23 cellular contexts compared by ENCODE assay signal in the genomic region with DNA sequence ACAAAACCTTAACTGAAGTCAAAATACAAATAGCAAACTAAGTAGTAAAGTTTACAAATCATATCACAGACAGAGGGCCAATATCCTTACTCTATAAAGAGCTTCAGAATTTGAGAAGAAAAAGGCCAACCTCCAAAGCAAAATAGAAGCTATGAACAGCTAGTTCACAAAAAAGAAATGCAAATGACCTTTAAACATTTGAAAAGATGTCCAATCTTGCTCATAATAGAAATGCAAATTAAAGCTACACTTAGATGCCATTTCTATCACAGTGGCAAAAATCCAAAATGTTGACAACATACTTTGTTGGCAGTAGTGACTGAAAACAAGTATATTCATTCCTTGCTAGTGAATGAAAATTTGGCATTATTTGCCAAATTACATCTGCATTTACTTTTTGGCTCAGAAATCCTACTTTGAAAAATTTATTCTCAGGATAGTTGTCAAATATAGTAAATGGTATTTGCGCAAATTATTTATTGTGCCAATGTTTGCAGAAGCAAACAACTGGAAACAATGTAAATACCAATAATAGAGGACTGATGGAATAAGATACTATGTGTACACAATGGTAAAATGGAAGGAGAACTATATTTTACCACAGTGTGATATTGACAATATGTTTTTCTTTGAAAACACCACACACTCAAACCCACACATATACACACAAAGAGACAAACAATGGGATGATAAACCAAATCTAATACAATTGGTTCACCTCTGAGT. TPM values are rescaled to one million over a fixed set of nuclear protein-coding genes. Genes with fewer than 3 reads are reported as not detected.
A peak's percentile ranks its signal among the peaks of the same experiment; 100 is the strongest.
DNase-seq lines count a peak whose midpoint lies in the region; ATAC-seq and TF ChIP-seq lines count a peak whose summit lies in the region.
"Had no signal": no experiment of that assay in that cellular context is flagged by ENCODE, and none has a peak within 500 bp of the region (broad histone marks: within the 10 kb centered on the region; RNA-seq: fewer than 3 reads in every experiment).

No MANE protein-coding gene starts in this region.

- ATAC-seq in stimulated activated naive CD8-positive, alpha-beta T cell treated with anti-CD3 and anti-CD28 coated beads, Interleukin-15, amount 100 ng/mL, for 72 hours: no peak

- H3K36me3 ChIP-seq in iPS-20b (ENCODE audit: insufficient read depth, low read depth, low read length): peaks cover 62% of the 10 kb centered on the region

- no peaks in the 10 kb centered on the region for H3K27me3 ChIP-seq in iPS-20b (ENCODE audit: insufficient read depth, low read length)
- H3K27me3 ChIP-seq: brain microvascular endothelial cell, esophagus muscularis mucosa, sigmoid colon, upper lobe of left lung had no signal

- H3K4me1 ChIP-seq in iPS-20b (ENCODE audit: insufficient read depth, low read length): peaks cover 6% of the 10 kb centered on the region; the same call in 1 of the 2 replicates
- H3K4me1 ChIP-seq: sigmoid colon had no signal

- no peaks in the 10 kb centered on the region for H3K27me3 Mint-ChIP-seq in activated CD4-positive, alpha-beta memory T cell treated with anti-CD3 and anti-CD28 coated beads for 36 hours
- no peaks in the 10 kb centered on the region for H3K27me3 Mint-ChIP-seq in activated CD4-positive, alpha-beta memory T cell treated with anti-CD3 and anti-CD28 coated beads, Interleukin-2, amount 10 ng/mL, durations not matched to agents 7 days and 5 days
- H3K27me3 Mint-ChIP-seq in stimulated activated naive CD8-positive, alpha-beta T cell treated with anti-CD3 and anti-CD28 coated beads, Interleukin-15, amount 100 ng/mL, for 72 hours: no peaks in the 10 kb centered on the region
- no peaks in the 10 kb centered on the region for H3K27me3 Mint-ChIP-seq in type B pancreatic cell
- H3K27me3 Mint-ChIP-seq: IgD-negative memory B cell had no signal

- TF ChIP-seq CTCF in type B pancreatic cell (conservative IDR thresholded peaks at IDR 0.05): no peak
- TF ChIP-seq CTCF in coronary artery (IDR thresholded peaks at IDR 0.05): no peak

- POLR2A ChIA-PET in activated CD4-positive, alpha-beta memory T cell treated with anti-CD3 and anti-CD28 coated beads for 36 hours (lab: Charles Lee): no interaction called here
- POLR2A ChIA-PET in activated CD4-positive, alpha-beta memory T cell treated with anti-CD3 and anti-CD28 coated beads, Interleukin-2, amount 10 ng/mL, durations not matched to agents 7 days and 5 days (lab: Charles Lee): interaction anchor here (1.2 kb wide), 1 partner anchor 9 kb away, joined by 4 read pairs; the partner anchor contains the start of gene TMEM106B

- peak overlapping the region; percentile 57 for H3K27ac Mint-ChIP-seq in activated CD4-positive, alpha-beta memory T cell treated with anti-CD3 and anti-CD28 coated beads for 36 hours
- H3K27ac Mint-ChIP-seq in activated CD4-positive, alpha-beta memory T cell treated with anti-CD3 and anti-CD28 coated beads, Interleukin-2, amount 10 ng/mL, durations not matched to agents 7 days and 5 days: no peak overlapping the region
- H3K27ac Mint-ChIP-seq in stimulated activated naive CD8-positive, alpha-beta T cell treated with anti-CD3 and anti-CD28 coated beads, Interleukin-15, amount 100 ng/mL, for 72 hours: no peak overlapping the region
- H3K27ac Mint-ChIP-seq in type B pancreatic cell: no peak overlapping the region

- peaks cover 5% of the 10 kb centered on the region for H3K9me3 Mint-ChIP-seq in activated CD4-positive, alpha-beta memory T cell treated with anti-CD3 and anti-CD28 coated beads for 36 hours
- H3K9me3 Mint-ChIP-seq in activated CD4-positive, alpha-beta memory T cell treated with anti-CD3 and anti-CD28 coated beads, Interleukin-2, amount 10 ng/mL, durations not matched to agents 7 days and 5 days: peaks cover 12% of the 10 kb centered on the region
- peaks cover 2% of the 10 kb centered on the region in 2 donors for H3K9me3 Mint-ChIP-seq in stimulated activated naive CD8-positive, alpha-beta T cell treated with anti-CD3 and anti-CD28 coated beads, Interleukin-15, amount 100 ng/mL, for 72 hours
- no peaks in the 10 kb centered on the region for H3K9me3 Mint-ChIP-seq in type B pancreatic cell
- H3K9me3 Mint-ChIP-seq: IgD-negative memory B cell had no signal

- CTCF ChIA-PET in activated CD4-positive, alpha-beta memory T cell treated with anti-CD3 and anti-CD28 coated beads for 36 hours (lab: Charles Lee): no interaction called here
- CTCF ChIA-PET in activated CD4-positive, alpha-beta memory T cell treated with anti-CD3 and anti-CD28 coated beads, Interleukin-2, amount 10 ng/mL, durations not matched to agents 7 days and 5 days (lab: Charles Lee): no interaction called here

- H3K9ac ChIP-seq in iPS-20b (ENCODE audit: low read depth, low read length): no peak overlapping the region

- H3K4me1 Mint-ChIP-seq in activated CD4-positive, alpha-beta memory T cell treated with anti-CD3 and anti-CD28 coated beads for 36 hours (ENCODE audit: low read depth): peaks cover 41% of the 10 kb centered on the region
- H3K4me1 Mint-ChIP-seq in activated CD4-positive, alpha-beta memory T cell treated with anti-CD3 and anti-CD28 coated beads, Interleukin-2, amount 10 ng/mL, durations not matched to agents 7 days and 5 days: peaks cover 41% of the 10 kb centered on the region
- H3K4me1 Mint-ChIP-seq in stimulated activated naive CD8-positive, alpha-beta T cell treated with anti-CD3 and anti-CD28 coated beads, Interleukin-15, amount 100 ng/mL, for 72 hours: peaks cover 48% of the 10 kb centered on the region
- no peaks in the 10 kb centered on the region for H3K4me1 Mint-ChIP-seq in type B pancreatic cell (ENCODE audit: unreplicated experiment)

- no peak for DNase-seq in activated CD4-positive, alpha-beta memory T cell treated with anti-CD3 and anti-CD28 coated beads for 36 hours
- DNase-seq in activated CD4-positive, alpha-beta memory T cell treated with anti-CD3 and anti-CD28 coated beads, Interleukin-2, amount 10 ng/mL, durations not matched to agents 7 days and 5 days: no peak
- DNase-seq in DMS53 treated with DMSO at 0.1 percent for 48 hours (lab: John Stamatoyannopoulos, UW; ENCODE audit: unreplicated experiment): peak; percentile 60
- peak; percentile 29 for DNase-seq in NCI-H774 (lab: John Stamatoyannopoulos, UW)
- no peak for DNase-seq in stimulated activated naive CD8-positive, alpha-beta T cell treated with anti-CD3 and anti-CD28 coated beads, Interleukin-15, amount 100 ng/mL, for 72 hours
- no peak for DNase-seq in type B pancreatic cell (ENCODE audit: extremely low spot score, unreplicated experiment)
- no peak for DNase-seq in coronary artery (ENCODE audit: low spot score)
- DNase-seq: activated CD4-positive, CD25-positive, alpha-beta regulatory T cell; brain microvascular endothelial cell; C1 segment of cervical spinal cord; DMS 273 treated with DMSO at 0.1 percent for 48 hours; GDM1; H9; NCI-H187 treated with DMSO at 0.1 percent for 48 hours; sigmoid colon; stimulated activated CD4-positive, alpha-beta T cell treated with anti-CD3 and anti-CD28 coated beads, Interleukin-15, amount 100 ng/mL, for 24 hours; stimulated activated CD8-positive, alpha-beta memory T cell treated with anti-CD3 and anti-CD28 coated beads, Interleukin-4, amount 100 ng/mL, for 48 hours; T-helper 9 cell; upper lobe of left lung had no signal

- H3K4me3 Mint-ChIP-seq in activated CD4-positive, alpha-beta memory T cell treated with anti-CD3 and anti-CD28 coated beads for 36 hours: no peak overlapping the region
- H3K4me3 Mint-ChIP-seq in activated CD4-positive, alpha-beta memory T cell treated with anti-CD3 and anti-CD28 coated beads, Interleukin-2, amount 10 ng/mL, durations not matched to agents 7 days and 5 days: no peak overlapping the region
- no peak overlapping the region for H3K4me3 Mint-ChIP-seq in stimulated activated naive CD8-positive, alpha-beta T cell treated with anti-CD3 and anti-CD28 coated beads, Interleukin-15, amount 100 ng/mL, for 72 hours
- no peak overlapping the region for H3K4me3 Mint-ChIP-seq in type B pancreatic cell
- H3K4me3 Mint-ChIP-seq: H9, IgD-negative memory B cell had no signal

- H3K4me3 ChIP-seq in iPS-20b (ENCODE audit: low read length) (peak overlapping the region; percentile 16; the same call in 1 of the 2 replicates), coronary artery (no peak overlapping the region)
- H3K4me3 ChIP-seq: esophagus muscularis mucosa, sigmoid colon, upper lobe of left lung had no signal

- no peaks in the 10 kb centered on the region for H3K9me3 ChIP-seq in iPS-20b (ENCODE audit: insufficient read depth, low read depth, low read length)
- H3K9me3 ChIP-seq: esophagus muscularis mucosa, sigmoid colon, upper lobe of left lung had no signal

- no peak overlapping the region for H3K27ac ChIP-seq in iPS-20b (ENCODE audit: low read length)
- no peak overlapping the region for H3K27ac ChIP-seq in coronary artery
- H3K27ac ChIP-seq: brain microvascular endothelial cell, esophagus muscularis mucosa, RWPE1, sigmoid colon, upper lobe of left lung had no signal

- intact Hi-C loops in activated CD4-positive, alpha-beta memory T cell treated with anti-CD3 and anti-CD28 coated beads for 36 hours (cut with micrococcal nuclease): no loop called here

- peaks cover 50% of the 10 kb centered on the region for H3K36me3 Mint-ChIP-seq in activated CD4-positive, alpha-beta memory T cell treated with anti-CD3 and anti-CD28 coated beads for 36 hours
- H3K36me3 Mint-ChIP-seq in activated CD4-positive, alpha-beta memory T cell treated with anti-CD3 and anti-CD28 coated beads, Interleukin-2, amount 10 ng/mL, durations not matched to agents 7 days and 5 days (ENCODE audit: low read depth): peaks cover 92% of the 10 kb centered on the region
- peaks cover 55% of the 10 kb centered on the region for H3K36me3 Mint-ChIP-seq in type B pancreatic cell

RNA-seq across cellular contexts. Expression of gene TMEM106B, which starts 9.4 kb away (rescaled TPM):
- 10 to 100 TPM; 25.5 to 26.2 TPM for total RNA-seq in activated CD4-positive, alpha-beta memory T cell treated with anti-CD3 and anti-CD28 coated beads for 36 hours
- total RNA-seq in activated CD4-positive, alpha-beta memory T cell treated with anti-CD3 and anti-CD28 coated beads, Interleukin-2, amount 10 ng/mL, durations not matched to agents 7 days and 5 days: 10 to 100 TPM; 29.0 to 31.2 TPM
- 42.2 and 49.3 TPM in 2 replicates for total RNA-seq in type B pancreatic cell (ENCODE audit: low replicate concordance)

Comparison
In these comparisons a context has a peak if more than half of its experiments do, and no peak if none do; other contexts are left out.
1. DNase-seq: peak in DMS53 treated with DMSO at 0.1 percent for 48 hours (single experiment) and NCI-H774 (single experiment); none in activated CD4-positive, alpha-beta memory T cell treated with anti-CD3 and anti-CD28 coated beads for 36 hours (single experiment), activated CD4-positive, alpha-beta memory T cell treated with anti-CD3 and anti-CD28 coated beads, Interleukin-2, amount 10 ng/mL, durations not matched to agents 7 days and 5 days (single experiment), stimulated activated naive CD8-positive, alpha-beta T cell treated with anti-CD3 and anti-CD28 coated beads, Interleukin-15, amount 100 ng/mL, for 72 hours (0 of 2), type B pancreatic cell (single experiment) and coronary artery (single experiment).